ENCODE assay signal across 9 cellular contexts in genomic region chr6:81766482-81767069, GRCh38. TPM values are rescaled to one million over a fixed set of nuclear protein-coding genes. Genes with fewer than 3 reads are reported as not detected.
DNase-seq lines count a peak whose midpoint lies in the region; ATAC-seq, FAIRE-seq and TF ChIP-seq lines count a peak whose summit lies in the region.
"Had no signal": no experiment of that assay in that cellular context is flagged by ENCODE, and none has a peak within 500 bp of the region (broad histone marks: within the 10 kb centered on the region; RNA-seq: fewer than 3 reads in every experiment).

No MANE protein-coding gene starts in this region.

- TF ChIP-seq POLR2A in NB4 (IDR thresholded peaks at IDR 0.05; ENCODE audit: extremely low read depth, insufficient read length), result peak; percentile 29

- POLR2A ChIA-PET in activated CD8-positive, alpha-beta T cell treated with anti-CD3 and anti-CD28 coated beads, Interleukin-2, amount 10 ng/mL, durations not matched to agents 7 days and 5 days (lab: Charles Lee), result no interaction called here

- no peak for TF ChIP-seq CTCF in NB4 (IDR thresholded peaks at IDR 0.05; ENCODE audit: low read depth, low read length)

- H3K27me3 Mint-ChIP-seq in activated CD8-positive, alpha-beta T cell treated with anti-CD3 and anti-CD28 coated beads, Interleukin-2, amount 10 ng/mL, durations not matched to agents 7 days and 5 days (ENCODE audit: low read depth), result peaks cover 13% of the 10 kb centered on the region

- ATAC-seq in GM21390 (IDR thresholded peaks at IDR 0.05; ENCODE audit: unreplicated experiment) (peak; percentile 55), sciatic nerve (peak; percentile 87), GM19455 (IDR thresholded peaks at IDR 0.05; ENCODE audit: unreplicated experiment) (no peak)
- no peak for ATAC-seq in activated CD8-positive, alpha-beta T cell treated with anti-CD3 and anti-CD28 coated beads, Interleukin-2, amount 10 ng/mL, durations not matched to agents 7 days and 5 days

- H3K9me3 Mint-ChIP-seq in activated CD8-positive, alpha-beta T cell treated with anti-CD3 and anti-CD28 coated beads, Interleukin-2, amount 10 ng/mL, durations not matched to agents 7 days and 5 days (ENCODE audit: insufficient read depth), result no peaks in the 10 kb centered on the region
- H3K9me3 Mint-ChIP-seq: activated naive CD4-positive, alpha-beta T cell treated with anti-CD3 and anti-CD28 coated beads, Interleukin-2, amount 50 U/mL, for 24 hours had no signal

- intact Hi-C loops in sciatic nerve (cut with DNase I), result no loop called here

- CTCF ChIA-PET in activated CD8-positive, alpha-beta T cell treated with anti-CD3 and anti-CD28 coated beads, Interleukin-2, amount 10 ng/mL, durations not matched to agents 7 days and 5 days (lab: Charles Lee), result interaction anchor here (0.6 kb wide), 1 partner anchor 13 kb away, joined by 3 read pairs; no protein-coding TSS in a partner anchor

- H3K36me3 Mint-ChIP-seq in activated CD8-positive, alpha-beta T cell treated with anti-CD3 and anti-CD28 coated beads, Interleukin-2, amount 10 ng/mL, durations not matched to agents 7 days and 5 days (ENCODE audit: low read depth), result no peaks in the 10 kb centered on the region
- H3K36me3 Mint-ChIP-seq: activated naive CD4-positive, alpha-beta T cell treated with anti-CD3 and anti-CD28 coated beads, Interleukin-2, amount 50 U/mL, for 24 hours had no signal

- DNase-seq in ACHN (peak; percentile 76), NB4 (ENCODE audit: low read depth) (peak; percentile 91), sciatic nerve (ENCODE audit: low spot score) (no peak), SW480 (ENCODE audit: low spot score) (no peak)
- DNase-seq in activated CD8-positive, alpha-beta T cell treated with anti-CD3 and anti-CD28 coated beads, Interleukin-2, amount 10 ng/mL, durations not matched to agents 7 days and 5 days, result no peak

- FAIRE-seq in endometrium (lab: Jason Lieb, UNC), result peak; percentile 70

- H3K4me3 ChIP-seq in NB4 (ENCODE audit: low read depth, low read length), result peak overlapping the region; percentile 45

- no peaks in the 10 kb centered on the region for H3K4me1 Mint-ChIP-seq in activated CD8-positive, alpha-beta T cell treated with anti-CD3 and anti-CD28 coated beads, Interleukin-2, amount 10 ng/mL, durations not matched to agents 7 days and 5 days (ENCODE audit: low read depth)
- H3K4me1 Mint-ChIP-seq: activated naive CD4-positive, alpha-beta T cell treated with anti-CD3 and anti-CD28 coated beads, Interleukin-2, amount 50 U/mL, for 24 hours had no signal

- H3K27ac Mint-ChIP-seq in activated CD8-positive, alpha-beta T cell treated with anti-CD3 and anti-CD28 coated beads, Interleukin-2, amount 10 ng/mL, durations not matched to agents 7 days and 5 days, result no peak overlapping the region
- H3K27ac Mint-ChIP-seq: activated naive CD4-positive, alpha-beta T cell treated with anti-CD3 and anti-CD28 coated beads, Interleukin-2, amount 50 U/mL, for 24 hours had no signal

- in situ Hi-C loops in ACHN (cut with HindIII; ENCODE audit: low pct_ligation_motif_present, low pct_unique_long_range_greater_than_20kb, low sequenced_read_pairs), result no loop called here

- no peak overlapping the region for H3K4me3 Mint-ChIP-seq in activated CD8-positive, alpha-beta T cell treated with anti-CD3 and anti-CD28 coated beads, Interleukin-2, amount 10 ng/mL, durations not matched to agents 7 days and 5 days
- H3K4me3 Mint-ChIP-seq: activated naive CD4-positive, alpha-beta T cell treated with anti-CD3 and anti-CD28 coated beads, Interleukin-2, amount 50 U/mL, for 24 hours had no signal

RNA-seq across cellular contexts. Expression of gene TENT5A, which starts 14.1 kb away (rescaled TPM):
- total RNA-seq in sciatic nerve, result 24.2 TPM
- total RNA-seq in activated CD8-positive, alpha-beta T cell treated with anti-CD3 and anti-CD28 coated beads, Interleukin-2, amount 10 ng/mL, durations not matched to agents 7 days and 5 days, result 1 to 10 TPM; 1.7 to 1.9 TPM

Comparison
In these comparisons a context has a peak if more than half of its experiments do, and no peak if none do; other contexts are left out.
1. DNase-seq: peak in ACHN (single experiment) and NB4 (single experiment); none in sciatic nerve (single experiment), activated CD8-positive, alpha-beta T cell treated with anti-CD3 and anti-CD28 coated beads, Interleukin-2, amount 10 ng/mL, durations not matched to agents 7 days and 5 days (single experiment) and SW480 (single experiment).
2. ATAC-seq: peak in GM21390 (single experiment) and sciatic nerve (single experiment); none in activated CD8-positive, alpha-beta T cell treated with anti-CD3 and anti-CD28 coated beads, Interleukin-2, amount 10 ng/mL, durations not matched to agents 7 days and 5 days (single experiment) and GM19455 (single experiment).